ENCODE assay signal across 8 cellular contexts in the genomic region with DNA sequence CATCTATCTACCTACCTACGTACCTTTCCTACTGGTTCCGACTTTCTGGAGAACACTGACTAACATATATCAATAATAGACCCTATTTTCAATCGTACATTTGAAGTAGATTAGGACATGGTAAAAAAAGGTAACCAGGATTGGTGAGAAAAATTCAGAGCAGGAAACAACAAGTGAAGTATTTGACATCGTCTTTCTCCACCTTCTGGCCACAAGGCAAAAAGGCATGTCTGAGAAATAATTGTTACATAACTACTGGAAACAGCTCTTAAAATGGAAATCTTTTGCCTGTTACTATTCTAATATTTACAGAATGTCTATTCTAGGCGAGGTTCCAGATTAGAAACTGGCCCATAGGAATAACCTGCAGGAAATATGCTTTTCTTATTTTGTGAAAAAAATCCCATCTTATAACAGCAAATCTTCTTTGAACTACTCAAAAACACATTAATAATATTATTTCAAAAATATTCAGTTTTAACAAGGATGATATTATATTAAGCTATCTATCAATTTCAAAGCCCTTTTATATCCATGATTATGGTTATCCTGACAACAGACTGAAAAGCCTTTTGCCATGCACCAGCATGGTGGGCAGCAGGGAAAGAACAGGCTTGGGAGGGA.
DNase-seq lines count a peak whose midpoint lies in the region; ATAC-seq, FAIRE-seq and TF ChIP-seq lines count a peak whose summit lies in the region.

No MANE protein-coding gene starts in this region.

- DNase-seq in ELR (ENCODE audit: low read depth): peak; percentile 42
- DNase-seq in HTR-8/SVneo (ENCODE audit: insufficient read length, low spot score): peak; percentile 29
- peak in 1 of 2 experiments; percentile 23 for DNase-seq in PC-9
- peak; percentile 45 for DNase-seq in epithelial cell of esophagus (ENCODE audit: low read depth)
- no peak for DNase-seq in nephron progenitor cell
- no peak for DNase-seq in dermis blood vessel endothelial cell

- POLR2A ChIA-PET in PC-9 (lab: Charles Lee; ENCODE audit: unreplicated experiment): no interaction called here

- no peaks in the 10 kb centered on the region for H3F3A ChIP-seq in PC-9 (ENCODE audit: insufficient read depth, low read depth)

- no peak overlapping the region for H3K4me2 ChIP-seq in PC-9

- no peaks in the 10 kb centered on the region for H3K9me2 ChIP-seq in PC-9 (ENCODE audit: insufficient read depth)

- no peak overlapping the region for H3K4me3 Mint-ChIP-seq in nephron progenitor cell

- no peaks in the 10 kb centered on the region for H4K20me1 ChIP-seq in PC-9 (ENCODE audit: insufficient read depth)

- FAIRE-seq in HTR-8/SVneo (lab: Jason Lieb, UNC): no peak

- H3K79me2 ChIP-seq in PC-9 (ENCODE audit: low read depth): no peaks in the 10 kb centered on the region

- no TSS peak for BruUV-seq in PC-9 (replicated peaks; lab: Mats Ljungman, UMichigan)

- no peaks in the 10 kb centered on the region for H3K9me3 Mint-ChIP-seq in nephron progenitor cell

- H3K27me3 ChIP-seq in PC-9 (ENCODE audit: insufficient read depth, low read depth): no peaks in the 10 kb centered on the region

- H3K4me1 ChIP-seq in PC-9 (replicated peaks; ENCODE audit: insufficient read depth): no peaks in the 10 kb centered on the region

- CTCF ChIA-PET in PC-9 (lab: Charles Lee): interaction anchor here (0.6 to 1.6 kb wide), 6 partner anchors 10 to 480 kb away, joined by 3 to 11 read pairs (median 4); no protein-coding TSS in a partner anchor

- H3K4me3 ChIP-seq in PC-9: no peak overlapping the region
- no peak overlapping the region for H3K4me3 ChIP-seq in epithelial cell of esophagus (ENCODE audit: low read length)

- intact Hi-C loops in PC-9 (cut with micrococcal nuclease; ENCODE audit: unreplicated experiment): loop anchor here (1.0 to 10.0 kb wide), 7 partner anchors 189 to 1933 kb away; partner anchors contain the start of gene TNFRSF21

- peak; percentile 91 for TF ChIP-seq CTCF in PC-9 (conservative IDR thresholded peaks at IDR 0.05)
- TF ChIP-seq CTCF in epithelial cell of esophagus (IDR thresholded peaks at IDR 0.05; ENCODE audit: insufficient read depth, low read depth, low read length, missing control alignments): peak; percentile 68
- peak; percentile 43 for TF ChIP-seq CTCF in nephron progenitor cell (IDR thresholded peaks at IDR 0.05)

- no peak overlapping the region for H2AFZ ChIP-seq in PC-9

- H3K36me3 Mint-ChIP-seq in nephron progenitor cell (ENCODE audit: low read depth): no peaks in the 10 kb centered on the region

- no peaks in the 10 kb centered on the region for H3K4me1 Mint-ChIP-seq in nephron progenitor cell

- H3K27me3 Mint-ChIP-seq in nephron progenitor cell (ENCODE audit: low read depth, poor library complexity): peaks cover 4% of the 10 kb centered on the region

- no peaks in the 10 kb centered on the region for H3K9me3 ChIP-seq in PC-9 (ENCODE audit: insufficient read depth, low read depth)

- ATAC-seq in GM21737 (IDR thresholded peaks at IDR 0.05; ENCODE audit: unreplicated experiment) (no peak), GM18517 (IDR thresholded peaks at IDR 0.05; ENCODE audit: unreplicated experiment) (no peak)

- no peak overlapping the region for H3K27ac ChIP-seq in PC-9

- no peaks in the 10 kb centered on the region for H3K36me3 ChIP-seq in PC-9 (ENCODE audit: low read depth)

- no peak overlapping the region for H3K27ac Mint-ChIP-seq in nephron progenitor cell

Comparison
In these comparisons a context has a peak if more than half of its experiments do, and no peak if none do; other contexts are left out.
1. DNase-seq: peak in ELR (single experiment), HTR-8/SVneo (single experiment) and epithelial cell of esophagus (single experiment); none in nephron progenitor cell (single experiment) and dermis blood vessel endothelial cell (single experiment).
2. Peak in every context shown above with its lines, with median percentiles within 50 percentile points of each other: CTCF ChIP-seq.